ENCODE assay signal across 8 cellular contexts in genomic region chr15:20624085-20624484, GRCh38.
DNase-seq lines count a peak whose midpoint lies in the region; ATAC-seq and TF ChIP-seq lines count a peak whose summit lies in the region.
"Not testable (repeated sequence)": the region's sequence is repeated elsewhere in the genome, so short reads cannot be mapped to it uniquely, and the experiment has no call there.

No MANE protein-coding gene starts in this region.

- not testable (repeated sequence) for H3K36me3 Mint-ChIP-seq in activated CD4-positive, alpha-beta memory T cell treated with anti-CD3 and anti-CD28 coated beads, Interleukin-2, amount 10 ng/mL, durations not matched to agents 7 days and 5 days (ENCODE audit: low read depth); MCF 10A (ENCODE audit: insufficient read depth, unreplicated experiment)

- CTCF ChIA-PET in activated CD4-positive, alpha-beta memory T cell treated with anti-CD3 and anti-CD28 coated beads, Interleukin-2, amount 10 ng/mL, durations not matched to agents 7 days and 5 days (lab: Charles Lee); MCF 10A (lab: Yijun Ruan, JAX): not testable (repeated sequence)

- ATAC-seq in GM18867 (IDR thresholded peaks at IDR 0.05; ENCODE audit: unreplicated experiment), result peak; percentile 67
- peak; percentile 51 for ATAC-seq in left ventricle myocardium superior

- H3K4me1 Mint-ChIP-seq in activated CD4-positive, alpha-beta memory T cell treated with anti-CD3 and anti-CD28 coated beads, Interleukin-2, amount 10 ng/mL, durations not matched to agents 7 days and 5 days; MCF 10A (ENCODE audit: insufficient read depth, unreplicated experiment): not testable (repeated sequence)

- not testable (repeated sequence) for H3K27me3 Mint-ChIP-seq in activated CD4-positive, alpha-beta memory T cell treated with anti-CD3 and anti-CD28 coated beads, Interleukin-2, amount 10 ng/mL, durations not matched to agents 7 days and 5 days; MCF 10A (ENCODE audit: insufficient read depth, unreplicated experiment)

- TF ChIP-seq CTCF in AG09319 (IDR thresholded peaks at IDR 0.05; ENCODE audit: low read depth, low read length) (peak; percentile 10), LNCaP clone FGC (IDR thresholded peaks at IDR 0.05; ENCODE audit: control insufficient read depth, extremely low read depth, insufficient read depth) (0 out of 2 replicates have a peak, but pooled peaks have one; percentile 17), MCF 10A (IDR thresholded peaks at IDR 0.05; ENCODE audit: unreplicated experiment) (peak; percentile 31)

- H3K9me3 Mint-ChIP-seq in activated CD4-positive, alpha-beta memory T cell treated with anti-CD3 and anti-CD28 coated beads, Interleukin-2, amount 10 ng/mL, durations not matched to agents 7 days and 5 days; MCF 10A (ENCODE audit: unreplicated experiment): not testable (repeated sequence)

- not testable (repeated sequence) for H3K4me3 ChIP-seq in LNCaP clone FGC (ENCODE audit: low read depth, low read length)

- intact Hi-C loops in MCF 10A (cut with micrococcal nuclease); left ventricle myocardium superior (cut with micrococcal nuclease): not testable (repeated sequence)

- POLR2A ChIA-PET in activated CD4-positive, alpha-beta memory T cell treated with anti-CD3 and anti-CD28 coated beads, Interleukin-2, amount 10 ng/mL, durations not matched to agents 7 days and 5 days (lab: Charles Lee); MCF 10A (lab: Yijun Ruan, JAX): not testable (repeated sequence)

- not testable (repeated sequence) for H3K4me3 Mint-ChIP-seq in activated CD4-positive, alpha-beta memory T cell treated with anti-CD3 and anti-CD28 coated beads, Interleukin-2, amount 10 ng/mL, durations not matched to agents 7 days and 5 days; MCF 10A (ENCODE audit: unreplicated experiment)

- BruUV-seq in MCF 10A (replicated peaks; lab: Mats Ljungman, UMichigan), result not testable (repeated sequence)

- not testable (repeated sequence) for DNase-seq in AG09319 (ENCODE audit: extremely low read depth, low read depth); LNCaP clone FGC (ENCODE audit: low read depth)
- DNase-seq in RKO (ENCODE audit: low spot score) (peak; percentile 46), MCF 10A (ENCODE audit: unreplicated experiment) (peak; percentile 54), left ventricle myocardium superior (peak; percentile 35)
- peak; percentile 32 for DNase-seq in activated CD4-positive, alpha-beta memory T cell treated with anti-CD3 and anti-CD28 coated beads, Interleukin-2, amount 10 ng/mL, durations not matched to agents 7 days and 5 days
- peak; percentile 24 for DNase-seq in stimulated activated CD4-positive, alpha-beta T cell treated with anti-CD3 and anti-CD28 coated beads, Interleukin-1b, Interleukin-23, amount 100 ng/mL, for 48 hours

- not testable (repeated sequence) for H3K27ac Mint-ChIP-seq in activated CD4-positive, alpha-beta memory T cell treated with anti-CD3 and anti-CD28 coated beads, Interleukin-2, amount 10 ng/mL, durations not matched to agents 7 days and 5 days; MCF 10A (ENCODE audit: low read depth, unreplicated experiment)
